9 cellular contexts compared by ENCODE assay signal in genomic region chrX:75784689-75785491, GRCh38. TPM values are rescaled to one million over a fixed set of nuclear protein-coding genes. Genes with fewer than 3 reads are reported as not detected.
DNase-seq lines count a peak whose midpoint lies in the region; ATAC-seq and TF ChIP-seq lines count a peak whose summit lies in the region.
"Had no signal": no experiment of that assay in that cellular context is flagged by ENCODE, and none has a peak within 500 bp of the region (broad histone marks: within the 10 kb centered on the region; RNA-seq: fewer than 3 reads in every experiment).

MAGEE2 (minus strand) TSS chrX:75785254; CDS start chrX:75785051, 203 bp downstream.

- H3F3A ChIP-seq in PC-3 (ENCODE audit: low read length, unreplicated experiment) = no peaks in the 10 kb centered on the region

- no TSS peak for BruUV-seq in PC-3 (replicated peaks; lab: Mats Ljungman, UMichigan)

- H3K27me3 ChIP-seq in PC-3 (ENCODE audit: low read length) = no peaks in the 10 kb centered on the region

- H3K9me3 ChIP-seq in PC-3 (ENCODE audit: low read length) = no peaks in the 10 kb centered on the region

- no peak within 1 kb of the TSS for H3K4me2 ChIP-seq in PC-3 (ENCODE audit: low read length)

- no peak within 1 kb of the TSS for H3K9ac ChIP-seq in PC-3 (ENCODE audit: low read length)

- CTCF ChIA-PET in PC-3 (lab: Charles Lee) = no interaction called here

- H3K79me2 ChIP-seq in PC-3 (ENCODE audit: low read length) = no peaks in the 10 kb centered on the region

- H3K27ac ChIP-seq in PC-3 (ENCODE audit: low read length) = no peak within 1 kb of the TSS

- H2AFZ ChIP-seq in PC-3 (ENCODE audit: low read length) = no peak within 1 kb of the TSS

- H3K9me2 ChIP-seq in PC-3 (replicated peaks; ENCODE audit: low read length) = no peaks in the 10 kb centered on the region

- no peak for TF ChIP-seq CTCF in epithelial cell of proximal tubule (conservative IDR thresholded peaks at IDR 0.05; ENCODE audit: low read depth, low read length)
- no peak for TF ChIP-seq CTCF in PC-3 (conservative IDR thresholded peaks at IDR 0.05; ENCODE audit: low read depth, low read length)

- intact Hi-C loops in sciatic nerve (cut with DNase I) = no loop called here
- intact Hi-C loops in PC-3 (cut with micrococcal nuclease) = no loop called here

- ATAC-seq in sciatic nerve (peak; percentile 58), PC-3 (no peak), GM21737 (IDR thresholded peaks at IDR 0.05; ENCODE audit: unreplicated experiment) (no peak)

- H3K4me3 ChIP-seq in epithelial cell of proximal tubule (ENCODE audit: low read depth, low read length) (peak within 1 kb of the TSS; percentile 26), PC-3 (ENCODE audit: low read length) (no peak within 1 kb of the TSS)

- H4K20me1 ChIP-seq in PC-3 (ENCODE audit: low read length) = no peaks in the 10 kb centered on the region

- POLR2A ChIA-PET in PC-3 (lab: Charles Lee; ENCODE audit: unreplicated experiment) = no interaction called here

- no peaks in the 10 kb centered on the region for H3K4me1 ChIP-seq in PC-3 (ENCODE audit: insufficient read depth, low read length)

- peak; percentile 72 for DNase-seq in G401 (ENCODE audit: low spot score)
- peak; percentile 6 for DNase-seq in activated CD4-positive, alpha-beta T cell treated with anti-CD3 and anti-CD28 coated beads, Interleukin-2, amount 50 U/mL, for 1 hour
- no peak for DNase-seq in epithelial cell of proximal tubule (ENCODE audit: low read depth)
- DNase-seq in sciatic nerve (ENCODE audit: low spot score) = no peak
- no peak for DNase-seq in PC-3
- no peak for DNase-seq in glomerular visceral epithelial cell (ENCODE audit: extremely low spot score)
- DNase-seq in AML-193 (lab: John Stamatoyannopoulos, UW) = no peak
- DNase-seq: EL had no signal

- in situ Hi-C loops in G401 (cut with HindIII; ENCODE audit: low sequenced_read_pairs) = no loop called here

- H3K36me3 ChIP-seq in PC-3 (ENCODE audit: low read depth, low read length) = no peaks in the 10 kb centered on the region

RNA-seq across cellular contexts. Expression of gene MAGEE2, which starts in this region (rescaled TPM):
- total RNA-seq in G401 (2014; rRNA removed; shearing (Covaris generic)) = not detected in 2 replicates
- total RNA-seq in epithelial cell of proximal tubule (not detected in 2 replicates), sciatic nerve (0.53 TPM), PC-3 (2014; rRNA removed) (not detected in 2 replicates)

Comparison
In these comparisons a context has a peak if more than half of its experiments do, and no peak if none do; other contexts are left out.
1. Peak in DNase-seq in G401; RNA of the gene not detected or under 1 TPM.
2. Peak in ATAC-seq in sciatic nerve; RNA of the gene not detected or under 1 TPM.